Comparison of ENCODE assay signal across 1 cellular context in the genomic region with DNA sequence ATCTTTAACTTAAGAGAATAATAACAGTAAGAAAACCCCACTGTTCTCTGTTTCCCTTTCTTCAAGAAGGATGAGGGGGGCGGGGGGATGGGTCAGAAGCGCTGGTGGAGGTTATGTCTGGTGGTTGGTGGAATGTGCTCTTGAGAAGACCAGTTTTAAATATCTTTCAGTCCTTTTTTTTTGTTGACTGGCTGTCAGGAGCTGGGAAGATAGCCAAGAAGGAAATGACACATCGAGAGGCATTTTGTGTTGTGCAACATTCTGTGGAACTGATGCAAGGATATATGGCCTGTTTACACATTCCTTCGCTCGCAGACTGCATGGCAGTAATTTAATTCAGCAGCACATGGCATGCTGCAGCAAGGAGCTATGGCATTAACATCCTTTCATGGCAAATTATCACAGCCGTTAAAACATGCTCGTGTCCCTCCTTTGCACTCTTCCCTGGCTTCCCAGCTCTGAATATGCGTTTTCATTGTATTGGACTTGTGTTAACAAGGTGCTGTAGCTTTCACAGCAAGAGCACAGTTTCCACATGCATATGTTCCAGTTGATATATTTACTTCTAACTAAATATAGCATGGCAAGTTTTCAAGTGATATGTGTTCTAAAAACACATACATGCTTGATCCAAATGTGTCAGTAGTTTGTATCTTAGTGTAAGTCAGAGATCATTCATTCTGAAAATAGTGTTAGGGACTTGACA.
A peak's percentile ranks its signal among the peaks of the same experiment; 100 is the strongest.
TF ChIP-seq lines count a peak whose summit lies in the region.

No MANE protein-coding gene starts in this region.

TF ChIP-seq in HepG2, 621 proteins besides CTCF, POLR2A, EP300 and RAD21 (continued from another document and continues in another):
- TF ChIP-seq NFIC (IDR thresholded peaks at IDR 0.05; ENCODE audit: low read length) (peak; percentile 99), ZNF337 (CRISPR knock-in tag; IDR thresholded peaks at IDR 0.05; ENCODE audit: borderline replicate concordance, low read depth) (0 out of 2 replicates have a peak, but pooled peaks have one; percentile 35), STAG1 (CRISPR knock-in tag; IDR thresholded peaks at IDR 0.05) (peak; percentile 44), SATB2 (CRISPR knock-in tag; IDR thresholded peaks at IDR 0.05) (peak; percentile 72; the same call in 1 of the 2 replicates), ZNF292 (CRISPR knock-in tag; IDR thresholded peaks at IDR 0.05; ENCODE audit: borderline replicate concordance, low read depth) (peak; percentile 95), ZNF558 (CRISPR knock-in tag; IDR thresholded peaks at IDR 0.05; ENCODE audit: borderline replicate concordance) (peak; percentile 63; the same call in 1 of the 2 replicates), ELF3 (CRISPR knock-in tag; IDR thresholded peaks at IDR 0.05) (peak; percentile 100), TOE1 (CRISPR knock-in tag; IDR thresholded peaks at IDR 0.05) (no peak), TBX3 (IDR thresholded peaks at IDR 0.05; ENCODE audit: borderline replicate concordance) (no peak; the same call in 1 of the 2 replicates), KDM6A (CRISPR knock-in tag; IDR thresholded peaks at IDR 0.05; ENCODE audit: low read depth) (peak; percentile 28; the same call in 1 of the 2 replicates), ZNF567 (CRISPR knock-in tag; IDR thresholded peaks at IDR 0.05; ENCODE audit: borderline replicate concordance) (0 out of 2 replicates have a peak, but pooled peaks have one; percentile 81), ZNF781 (CRISPR knock-in tag; IDR thresholded peaks at IDR 0.05; ENCODE audit: borderline replicate concordance, not compliant biosample characterization) (peak; percentile 86), NCOA5 (CRISPR knock-in tag; IDR thresholded peaks at IDR 0.05) (no peak), HDAC2 (CRISPR knock-in tag; IDR thresholded peaks at IDR 0.05) (peak; percentile 96), ZNF235 (CRISPR knock-in tag; IDR thresholded peaks at IDR 0.05; ENCODE audit: borderline replicate concordance) (no peak), CENPT (CRISPR knock-in tag; IDR thresholded peaks at IDR 0.05; ENCODE audit: low read depth) (no peak), ARID2 (CRISPR knock-in tag; IDR thresholded peaks at IDR 0.05; ENCODE audit: borderline replicate concordance) (peak; percentile 87; the same call in 1 of the 2 replicates), SP140L (CRISPR knock-in tag; IDR thresholded peaks at IDR 0.05; ENCODE audit: borderline replicate concordance) (peak; percentile 73; the same call in 1 of the 2 replicates), JDP2 (CRISPR knock-in tag; IDR thresholded peaks at IDR 0.05; ENCODE audit: borderline replicate concordance) (no peak), ATF7-NPFF (CRISPR knock-in tag; IDR thresholded peaks at IDR 0.05; ENCODE audit: low read depth) (no peak), RXRB (CRISPR knock-in tag; IDR thresholded peaks at IDR 0.05; ENCODE audit: borderline replicate concordance) (peak; percentile 92), RARG (CRISPR knock-in tag; IDR thresholded peaks at IDR 0.05; ENCODE audit: low read depth) (no peak), XBP1 (CRISPR knock-in tag; IDR thresholded peaks at IDR 0.05) (peak; percentile 65; the same call in 1 of the 2 replicates), MEF2D (CRISPR knock-in tag; IDR thresholded peaks at IDR 0.05) (peak; percentile 76), MAFG (CRISPR knock-in tag; IDR thresholded peaks at IDR 0.05) (no peak), ZNF264 (CRISPR knock-in tag; IDR thresholded peaks at IDR 0.05) (peak; percentile 90), ZNF878 (CRISPR knock-in tag; IDR thresholded peaks at IDR 0.05) (peak; percentile 99), TARDBP (CRISPR knock-in tag; IDR thresholded peaks at IDR 0.05) (peak; percentile 95), ZNF30 (CRISPR knock-in tag; IDR thresholded peaks at IDR 0.05) (no peak), ZKSCAN8 (CRISPR knock-in tag; IDR thresholded peaks at IDR 0.05; ENCODE audit: borderline replicate concordance) (peak; percentile 96), MAFF (IDR thresholded peaks at IDR 0.05; ENCODE audit: low read depth, low read length) (peak; percentile 43), ZNF782 (CRISPR knock-in tag; IDR thresholded peaks at IDR 0.05; ENCODE audit: borderline replicate concordance) (no peak), DNMT3B (CRISPR knock-in tag; conservative IDR thresholded peaks at IDR 0.05) (peak; percentile 99), MTA3 (CRISPR knock-in tag; IDR thresholded peaks at IDR 0.05) (no peak), KLF6 (CRISPR knock-in tag; IDR thresholded peaks at IDR 0.05) (peak; percentile 91), ARNT2 (CRISPR knock-in tag; IDR thresholded peaks at IDR 0.05; ENCODE audit: low read depth) (peak; percentile 88), ZNF703 (CRISPR knock-in tag; IDR thresholded peaks at IDR 0.05; ENCODE audit: borderline replicate concordance) (no peak), GATA4 (IDR thresholded peaks at IDR 0.05; ENCODE audit: borderline replicate concordance, low read depth) (peak; percentile 63; the same call in 1 of the 2 replicates)
- TF ChIP-seq, protein P1, sequence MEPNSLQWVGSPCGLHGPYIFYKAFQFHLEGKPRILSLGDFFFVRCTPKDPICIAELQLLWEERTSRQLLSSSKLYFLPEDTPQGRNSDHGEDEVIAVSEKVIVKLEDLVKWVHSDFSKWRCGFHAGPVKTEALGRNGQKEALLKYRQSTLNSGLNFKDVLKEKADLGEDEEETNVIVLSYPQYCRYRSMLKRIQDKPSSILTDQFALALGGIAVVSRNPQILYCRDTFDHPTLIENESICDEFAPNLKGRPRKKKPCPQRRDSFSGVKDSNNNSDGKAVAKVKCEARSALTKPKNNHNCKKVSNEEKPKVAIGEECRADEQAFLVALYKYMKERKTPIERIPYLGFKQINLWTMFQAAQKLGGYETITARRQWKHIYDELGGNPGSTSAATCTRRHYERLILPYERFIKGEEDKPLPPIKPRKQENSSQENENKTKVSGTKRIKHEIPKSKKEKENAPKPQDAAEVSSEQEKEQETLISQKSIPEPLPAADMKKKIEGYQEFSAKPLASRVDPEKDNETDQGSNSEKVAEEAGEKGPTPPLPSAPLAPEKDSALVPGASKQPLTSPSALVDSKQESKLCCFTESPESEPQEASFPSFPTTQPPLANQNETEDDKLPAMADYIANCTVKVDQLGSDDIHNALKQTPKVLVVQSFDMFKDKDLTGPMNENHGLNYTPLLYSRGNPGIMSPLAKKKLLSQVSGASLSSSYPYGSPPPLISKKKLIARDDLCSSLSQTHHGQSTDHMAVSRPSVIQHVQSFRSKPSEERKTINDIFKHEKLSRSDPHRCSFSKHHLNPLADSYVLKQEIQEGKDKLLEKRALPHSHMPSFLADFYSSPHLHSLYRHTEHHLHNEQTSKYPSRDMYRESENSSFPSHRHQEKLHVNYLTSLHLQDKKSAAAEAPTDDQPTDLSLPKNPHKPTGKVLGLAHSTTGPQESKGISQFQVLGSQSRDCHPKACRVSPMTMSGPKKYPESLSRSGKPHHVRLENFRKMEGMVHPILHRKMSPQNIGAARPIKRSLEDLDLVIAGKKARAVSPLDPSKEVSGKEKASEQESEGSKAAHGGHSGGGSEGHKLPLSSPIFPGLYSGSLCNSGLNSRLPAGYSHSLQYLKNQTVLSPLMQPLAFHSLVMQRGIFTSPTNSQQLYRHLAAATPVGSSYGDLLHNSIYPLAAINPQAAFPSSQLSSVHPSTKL (CRISPR knock-in tag; IDR thresholded peaks at IDR 0.05), result peak; percentile 100
- TF ChIP-seq, protein P2, sequence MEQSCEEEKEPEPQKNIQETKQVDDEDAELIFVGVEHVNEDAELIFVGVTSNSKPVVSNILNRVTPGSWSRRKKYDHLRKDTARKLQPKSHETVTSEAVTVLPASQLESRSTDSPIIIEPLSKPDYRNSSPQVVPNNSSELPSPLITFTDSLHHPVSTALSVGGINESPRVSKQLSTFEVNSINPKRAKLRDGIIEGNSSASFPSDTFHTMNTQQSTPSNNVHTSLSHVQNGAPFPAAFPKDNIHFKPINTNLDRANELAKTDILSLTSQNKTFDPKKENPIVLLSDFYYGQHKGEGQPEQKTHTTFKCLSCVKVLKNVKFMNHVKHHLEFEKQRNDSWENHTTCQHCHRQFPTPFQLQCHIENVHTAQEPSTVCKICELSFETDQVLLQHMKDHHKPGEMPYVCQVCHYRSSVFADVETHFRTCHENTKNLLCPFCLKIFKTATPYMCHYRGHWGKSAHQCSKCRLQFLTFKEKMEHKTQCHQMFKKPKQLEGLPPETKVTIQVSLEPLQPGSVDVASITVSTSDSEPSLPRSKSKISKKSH (CRISPR knock-in tag; IDR thresholded peaks at IDR 0.05; ENCODE audit: borderline replicate concordance), result no peak
- TF ChIP-seq, protein P3, sequence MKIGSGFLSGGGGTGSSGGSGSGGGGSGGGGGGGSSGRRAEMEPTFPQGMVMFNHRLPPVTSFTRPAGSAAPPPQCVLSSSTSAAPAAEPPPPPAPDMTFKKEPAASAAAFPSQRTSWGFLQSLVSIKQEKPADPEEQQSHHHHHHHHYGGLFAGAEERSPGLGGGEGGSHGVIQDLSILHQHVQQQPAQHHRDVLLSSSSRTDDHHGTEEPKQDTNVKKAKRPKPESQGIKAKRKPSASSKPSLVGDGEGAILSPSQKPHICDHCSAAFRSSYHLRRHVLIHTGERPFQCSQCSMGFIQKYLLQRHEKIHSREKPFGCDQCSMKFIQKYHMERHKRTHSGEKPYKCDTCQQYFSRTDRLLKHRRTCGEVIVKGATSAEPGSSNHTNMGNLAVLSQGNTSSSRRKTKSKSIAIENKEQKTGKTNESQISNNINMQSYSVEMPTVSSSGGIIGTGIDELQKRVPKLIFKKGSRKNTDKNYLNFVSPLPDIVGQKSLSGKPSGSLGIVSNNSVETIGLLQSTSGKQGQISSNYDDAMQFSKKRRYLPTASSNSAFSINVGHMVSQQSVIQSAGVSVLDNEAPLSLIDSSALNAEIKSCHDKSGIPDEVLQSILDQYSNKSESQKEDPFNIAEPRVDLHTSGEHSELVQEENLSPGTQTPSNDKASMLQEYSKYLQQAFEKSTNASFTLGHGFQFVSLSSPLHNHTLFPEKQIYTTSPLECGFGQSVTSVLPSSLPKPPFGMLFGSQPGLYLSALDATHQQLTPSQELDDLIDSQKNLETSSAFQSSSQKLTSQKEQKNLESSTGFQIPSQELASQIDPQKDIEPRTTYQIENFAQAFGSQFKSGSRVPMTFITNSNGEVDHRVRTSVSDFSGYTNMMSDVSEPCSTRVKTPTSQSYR (CRISPR knock-in tag; IDR thresholded peaks at IDR 0.05; ENCODE audit: borderline replicate concordance), result peak; percentile 90
- TF ChIP-seq, protein P4, sequence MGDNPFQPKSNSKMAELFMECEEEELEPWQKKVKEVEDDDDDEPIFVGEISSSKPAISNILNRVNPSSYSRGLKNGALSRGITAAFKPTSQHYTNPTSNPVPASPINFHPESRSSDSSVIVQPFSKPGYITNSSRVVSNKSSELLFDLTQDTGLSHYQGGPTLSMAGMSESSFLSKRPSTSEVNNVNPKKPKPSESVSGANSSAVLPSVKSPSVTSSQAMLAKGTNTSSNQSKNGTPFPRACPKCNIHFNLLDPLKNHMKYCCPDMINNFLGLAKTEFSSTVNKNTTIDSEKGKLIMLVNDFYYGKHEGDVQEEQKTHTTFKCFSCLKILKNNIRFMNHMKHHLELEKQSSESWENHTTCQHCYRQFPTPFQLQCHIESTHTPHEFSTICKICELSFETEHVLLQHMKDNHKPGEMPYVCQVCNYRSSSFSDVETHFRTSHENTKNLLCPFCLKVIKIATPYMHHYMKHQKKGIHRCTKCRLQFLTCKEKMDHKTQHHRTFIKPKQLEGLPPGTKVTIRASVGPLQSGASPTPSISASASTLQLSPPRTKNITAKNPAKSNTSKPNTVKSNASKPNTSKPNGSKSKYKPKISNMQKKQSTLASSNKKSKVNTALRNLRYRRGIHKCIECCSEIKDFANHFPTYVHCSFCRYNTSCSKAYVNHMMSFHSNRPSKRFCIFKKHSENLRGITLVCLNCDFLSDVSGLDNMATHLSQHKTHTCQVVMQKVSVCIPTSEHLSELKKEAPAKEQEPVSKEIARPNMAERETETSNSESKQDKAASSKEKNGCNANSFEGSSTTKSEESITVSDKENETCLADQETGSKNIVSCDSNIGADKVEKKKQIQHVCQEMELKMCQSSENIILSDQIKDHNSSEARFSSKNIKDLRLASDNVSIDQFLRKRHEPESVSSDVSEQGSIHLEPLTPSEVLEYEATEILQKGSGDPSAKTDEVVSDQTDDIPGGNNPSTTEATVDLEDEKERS (CRISPR knock-in tag; IDR thresholded peaks at IDR 0.05), result peak; percentile 87
- TF ChIP-seq, protein P5, sequence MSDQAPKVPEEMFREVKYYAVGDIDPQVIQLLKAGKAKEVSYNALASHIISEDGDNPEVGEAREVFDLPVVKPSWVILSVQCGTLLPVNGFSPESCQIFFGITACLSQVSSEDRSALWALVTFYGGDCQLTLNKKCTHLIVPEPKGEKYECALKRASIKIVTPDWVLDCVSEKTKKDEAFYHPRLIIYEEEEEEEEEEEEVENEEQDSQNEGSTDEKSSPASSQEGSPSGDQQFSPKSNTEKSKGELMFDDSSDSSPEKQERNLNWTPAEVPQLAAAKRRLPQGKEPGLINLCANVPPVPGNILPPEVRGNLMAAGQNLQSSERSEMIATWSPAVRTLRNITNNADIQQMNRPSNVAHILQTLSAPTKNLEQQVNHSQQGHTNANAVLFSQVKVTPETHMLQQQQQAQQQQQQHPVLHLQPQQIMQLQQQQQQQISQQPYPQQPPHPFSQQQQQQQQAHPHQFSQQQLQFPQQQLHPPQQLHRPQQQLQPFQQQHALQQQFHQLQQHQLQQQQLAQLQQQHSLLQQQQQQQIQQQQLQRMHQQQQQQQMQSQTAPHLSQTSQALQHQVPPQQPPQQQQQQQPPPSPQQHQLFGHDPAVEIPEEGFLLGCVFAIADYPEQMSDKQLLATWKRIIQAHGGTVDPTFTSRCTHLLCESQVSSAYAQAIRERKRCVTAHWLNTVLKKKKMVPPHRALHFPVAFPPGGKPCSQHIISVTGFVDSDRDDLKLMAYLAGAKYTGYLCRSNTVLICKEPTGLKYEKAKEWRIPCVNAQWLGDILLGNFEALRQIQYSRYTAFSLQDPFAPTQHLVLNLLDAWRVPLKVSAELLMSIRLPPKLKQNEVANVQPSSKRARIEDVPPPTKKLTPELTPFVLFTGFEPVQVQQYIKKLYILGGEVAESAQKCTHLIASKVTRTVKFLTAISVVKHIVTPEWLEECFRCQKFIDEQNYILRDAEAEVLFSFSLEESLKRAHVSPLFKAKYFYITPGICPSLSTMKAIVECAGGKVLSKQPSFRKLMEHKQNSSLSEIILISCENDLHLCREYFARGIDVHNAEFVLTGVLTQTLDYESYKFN (CRISPR knock-in tag; conservative IDR thresholded peaks at IDR 0.05), result peak; percentile 84
- TF ChIP-seq, protein P6, sequence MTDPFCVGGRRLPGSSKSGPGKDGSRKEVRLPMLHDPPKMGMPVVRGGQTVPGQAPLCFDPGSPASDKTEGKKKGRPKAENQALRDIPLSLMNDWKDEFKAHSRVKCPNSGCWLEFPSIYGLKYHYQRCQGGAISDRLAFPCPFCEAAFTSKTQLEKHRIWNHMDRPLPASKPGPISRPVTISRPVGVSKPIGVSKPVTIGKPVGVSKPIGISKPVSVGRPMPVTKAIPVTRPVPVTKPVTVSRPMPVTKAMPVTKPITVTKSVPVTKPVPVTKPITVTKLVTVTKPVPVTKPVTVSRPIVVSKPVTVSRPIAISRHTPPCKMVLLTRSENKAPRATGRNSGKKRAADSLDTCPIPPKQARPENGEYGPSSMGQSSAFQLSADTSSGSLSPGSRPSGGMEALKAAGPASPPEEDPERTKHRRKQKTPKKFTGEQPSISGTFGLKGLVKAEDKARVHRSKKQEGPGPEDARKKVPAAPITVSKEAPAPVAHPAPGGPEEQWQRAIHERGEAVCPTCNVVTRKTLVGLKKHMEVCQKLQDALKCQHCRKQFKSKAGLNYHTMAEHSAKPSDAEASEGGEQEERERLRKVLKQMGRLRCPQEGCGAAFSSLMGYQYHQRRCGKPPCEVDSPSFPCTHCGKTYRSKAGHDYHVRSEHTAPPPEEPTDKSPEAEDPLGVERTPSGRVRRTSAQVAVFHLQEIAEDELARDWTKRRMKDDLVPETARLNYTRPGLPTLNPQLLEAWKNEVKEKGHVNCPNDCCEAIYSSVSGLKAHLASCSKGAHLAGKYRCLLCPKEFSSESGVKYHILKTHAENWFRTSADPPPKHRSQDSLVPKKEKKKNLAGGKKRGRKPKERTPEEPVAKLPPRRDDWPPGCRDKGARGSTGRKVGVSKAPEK (CRISPR knock-in tag; IDR thresholded peaks at IDR 0.05; ENCODE audit: borderline replicate concordance), result peak; percentile 98; the same call in 1 of the 2 replicates
